In genomic region chr1:238476881-238477280, GRCh38 we compare ENCODE assay signal across 20 cellular contexts.
"Had no signal": no experiment of that assay in that cellular context is flagged by ENCODE, and none has a peak within 500 bp of the region (broad histone marks: within the 10 kb centered on the region; RNA-seq: fewer than 3 reads in every experiment).

No MANE protein-coding gene starts in this region.

- ATAC-seq: activated T-helper 17 cell treated with anti-CD3 and anti-CD28 coated beads, Interleukin-2, amount 50 U/mL, for 72 hours; heart right ventricle; lower lobe of right lung; mucosa of descending colon; sciatic nerve; stimulated activated effector memory CD8-positive, alpha-beta T cell treated with anti-CD3 and anti-CD28 coated beads, Interleukin-12 subunit alpha, Interleukin-12 subunit beta, amount 100 ng/mL, for 72 hours had no signal

- H3K27me3 Mint-ChIP-seq: activated naive CD8-positive, alpha-beta T cell; activated T-cell treated with anti-CD3 and anti-CD28 coated beads, Interleukin-2, amount 50 U/mL, for 24 hours; activated T-helper 17 cell treated with anti-CD3 and anti-CD28 coated beads, Interleukin-2, amount 50 U/mL, for 72 hours had no signal

- H3K36me3 ChIP-seq: adrenal gland, breast epithelium, heart right ventricle, lower lobe of right lung, stomach, suprapubic skin, tibial nerve had no signal

- H3K27me3 ChIP-seq: adrenal gland, breast epithelium, heart right ventricle, stomach, suprapubic skin, tibial nerve had no signal

- DNase-seq: activated T-cell treated with anti-CD3 and anti-CD28 coated beads, Interleukin-2, amount 50 U/mL, for 24 hours; adrenal gland; cerebellar nuclear complex; cortex of kidney; foreskin fibroblast; heart right ventricle; kidney; lower lobe of right lung; mesendoderm; mucosa of descending colon; small intestine; stimulated activated CD4-positive, alpha-beta T cell treated with anti-CD3 and anti-CD28 coated beads, Interleukin-2, amount 100 ng/mL, for 24 hours; stomach had no signal

- H3K4me1 Mint-ChIP-seq: activated T-helper 17 cell treated with anti-CD3 and anti-CD28 coated beads, Interleukin-2, amount 50 U/mL, for 72 hours; stimulated activated effector memory CD8-positive, alpha-beta T cell treated with anti-CD3 and anti-CD28 coated beads, Interleukin-12 subunit alpha, Interleukin-12 subunit beta, amount 100 ng/mL, for 72 hours had no signal

- H3K36me3 Mint-ChIP-seq: activated naive CD8-positive, alpha-beta T cell; stimulated activated effector memory CD8-positive, alpha-beta T cell treated with anti-CD3 and anti-CD28 coated beads, Interleukin-12 subunit alpha, Interleukin-12 subunit beta, amount 100 ng/mL, for 72 hours had no signal

- H3K4me3 ChIP-seq: adrenal gland, breast epithelium, heart right ventricle, lower lobe of right lung, mucosa of descending colon, stomach, suprapubic skin, tibial nerve had no signal

- H3K4me3 Mint-ChIP-seq: activated naive CD8-positive, alpha-beta T cell; activated T-cell treated with anti-CD3 and anti-CD28 coated beads, Interleukin-2, amount 50 U/mL, for 24 hours; activated T-helper 17 cell treated with anti-CD3 and anti-CD28 coated beads, Interleukin-2, amount 50 U/mL, for 72 hours; stimulated activated effector memory CD8-positive, alpha-beta T cell treated with anti-CD3 and anti-CD28 coated beads, Interleukin-12 subunit alpha, Interleukin-12 subunit beta, amount 100 ng/mL, for 72 hours had no signal

- H3K4me1 ChIP-seq: adrenal gland, breast epithelium, heart right ventricle, lower lobe of right lung, stomach, suprapubic skin, tibial nerve had no signal

- H3K9me3 ChIP-seq: adrenal gland, breast epithelium, heart right ventricle, lower lobe of right lung, mucosa of descending colon, stomach, suprapubic skin, tibial nerve had no signal

- H3K27ac Mint-ChIP-seq: activated naive CD8-positive, alpha-beta T cell; activated T-cell treated with anti-CD3 and anti-CD28 coated beads, Interleukin-2, amount 50 U/mL, for 24 hours; activated T-helper 17 cell treated with anti-CD3 and anti-CD28 coated beads, Interleukin-2, amount 50 U/mL, for 72 hours; stimulated activated effector memory CD8-positive, alpha-beta T cell treated with anti-CD3 and anti-CD28 coated beads, Interleukin-12 subunit alpha, Interleukin-12 subunit beta, amount 100 ng/mL, for 72 hours had no signal

- H3K27ac ChIP-seq: adrenal gland, breast epithelium, heart right ventricle, lower lobe of right lung, stomach, suprapubic skin, tibial nerve had no signal
